13 cellular contexts compared by ENCODE assay signal in the genomic region with DNA sequence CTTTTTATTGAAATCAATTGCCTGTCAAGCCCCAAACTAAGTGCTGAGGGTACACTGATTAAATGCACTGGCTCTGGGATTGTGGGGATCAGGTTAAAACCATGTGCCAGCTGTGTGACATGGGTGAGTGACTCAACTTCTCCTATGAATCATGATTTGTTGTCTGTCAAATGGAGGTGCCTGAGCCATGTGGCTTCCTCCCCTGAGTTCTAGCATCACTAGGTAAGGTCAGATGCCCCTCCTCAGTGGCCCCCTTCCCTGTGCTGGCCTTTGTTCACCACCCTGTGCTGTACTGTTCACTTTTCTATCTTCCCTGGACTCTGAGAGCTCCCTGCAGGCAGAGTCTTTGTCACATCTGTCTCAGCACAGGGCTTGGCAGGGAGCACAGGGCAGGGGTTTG. TPM values are rescaled to one million over a fixed set of nuclear protein-coding genes. Genes with fewer than 3 reads are reported as not detected.
DNase-seq lines count a peak whose midpoint lies in the region; ATAC-seq and TF ChIP-seq lines count a peak whose summit lies in the region.
"Had no signal": no experiment of that assay in that cellular context is flagged by ENCODE, and none has a peak within 500 bp of the region (broad histone marks: within the 10 kb centered on the region; RNA-seq: fewer than 3 reads in every experiment).

No MANE protein-coding gene starts in this region.

- no peaks in the 10 kb centered on the region for H3K27me3 ChIP-seq in SK-N-SH (ENCODE audit: insufficient read depth)

- peak; percentile 64 for DNase-seq in activated CD8-positive, alpha-beta memory T cell treated with anti-CD3 and anti-CD28 coated beads for 24 hours
- no peak for DNase-seq in activated CD8-positive, alpha-beta memory T cell treated with anti-CD3 and anti-CD28 coated beads, Interleukin-2, amount 50 U/mL, for 4 hours
- DNase-seq in RPMI7951 (ENCODE audit: low read depth) (peak; percentile 63), SK-N-SH (no peak), NCI-H748 treated with DMSO at 0.1 percent for 48 hours (lab: John Stamatoyannopoulos, UW) (no peak)
- peak; percentile 32 for DNase-seq in activated naive CD8-positive, alpha-beta T cell treated with anti-CD3 and anti-CD28 coated beads, Interleukin-2, amount 50 U/mL, for 24 hours
- DNase-seq in stimulated activated CD8-positive, alpha-beta memory T cell treated with anti-CD3 and anti-CD28 coated beads, Interleukin-4, amount 100 ng/mL, for 48 hours: peak; percentile 40
- DNase-seq: RPMI8226 had no signal

- no peak overlapping the region for H3K4me3 Mint-ChIP-seq in activated naive CD8-positive, alpha-beta T cell treated with anti-CD3 and anti-CD28 coated beads, Interleukin-2, amount 50 U/mL, for 24 hours

- H3K9me3 Mint-ChIP-seq in activated naive CD8-positive, alpha-beta T cell treated with anti-CD3 and anti-CD28 coated beads, Interleukin-2, amount 50 U/mL, for 24 hours: no peaks in the 10 kb centered on the region

- POLR2A ChIA-PET in SK-N-SH (lab: Yijun Ruan, JAX): no interaction called here

- H2AFZ ChIP-seq in SK-N-SH (ENCODE audit: low read depth): no peak overlapping the region

- no peak for TF ChIP-seq RAD21 in SK-N-SH (IDR thresholded peaks at IDR 0.05; ENCODE audit: low read length)

- peaks cover 0 to 5% of the 10 kb centered on the region in 2 experiments; a peak in 1 of 4 replicates for H3K4me1 ChIP-seq in SK-N-SH (ENCODE audit: control insufficient read depth in 1 of 2, insufficient read depth in 2 of 2, low read depth in 1 of 2, low read length in 1 of 2)

- no peak overlapping the region for H3K27ac ChIP-seq in SK-N-SH (ENCODE audit: low read depth in 2 of 2, low read length in 1 of 2)
- H3K27ac ChIP-seq: epithelial cell of prostate, KMS-11, neutrophil had no signal

- H3K9me3 ChIP-seq in SK-N-SH: no peaks in the 10 kb centered on the region
- H3K9me3 ChIP-seq: neutrophil had no signal

- no peak for TF ChIP-seq EP300 in SK-N-SH (IDR thresholded peaks at IDR 0.05; ENCODE audit: borderline replicate concordance in 1 of 2, low read depth in 1 of 2, low read length in 1 of 2)

- peak overlapping the region; percentile 39 for H3K27ac Mint-ChIP-seq in activated naive CD8-positive, alpha-beta T cell treated with anti-CD3 and anti-CD28 coated beads, Interleukin-2, amount 50 U/mL, for 24 hours

- H3F3A ChIP-seq in SK-N-SH (replicated peaks; ENCODE audit: insufficient read depth): no peaks in the 10 kb centered on the region

- H3K4me1 Mint-ChIP-seq in activated naive CD8-positive, alpha-beta T cell treated with anti-CD3 and anti-CD28 coated beads, Interleukin-2, amount 50 U/mL, for 24 hours: peaks cover 45% of the 10 kb centered on the region

- no peak overlapping the region for H3K9ac ChIP-seq in SK-N-SH
- H3K9ac ChIP-seq: KMS-11 had no signal

- H3K79me2 ChIP-seq in SK-N-SH (ENCODE audit: insufficient read depth): no peaks in the 10 kb centered on the region

- no peaks in the 10 kb centered on the region for H3K9me2 ChIP-seq in SK-N-SH

- no peak overlapping the region for H3K4me2 ChIP-seq in SK-N-SH
- H3K4me2 ChIP-seq: KMS-11 had no signal

- CTCF ChIA-PET in SK-N-SH (lab: Yijun Ruan, JAX): interaction anchor here (1.2 to 2.0 kb wide), 2 partner anchors 11 to 190 kb away, joined by 4 to 9 read pairs; no protein-coding TSS in a partner anchor

- H3K36me3 ChIP-seq in SK-N-SH (replicated peaks in 1 of 2; ENCODE audit: control insufficient read depth in 1 of 2, insufficient read depth in 2 of 2, low read length in 1 of 2): no peaks in the 10 kb centered on the region
- H3K36me3 ChIP-seq: neutrophil had no signal

- H3K4me3 ChIP-seq in SK-N-SH (ENCODE audit: low read depth in 2 of 2, low read length in 1 of 2): no peak overlapping the region
- H3K4me3 ChIP-seq: lung had no signal

- H3K27me3 Mint-ChIP-seq in activated naive CD8-positive, alpha-beta T cell treated with anti-CD3 and anti-CD28 coated beads, Interleukin-2, amount 50 U/mL, for 24 hours: peaks cover 17% of the 10 kb centered on the region

- no peak for TF ChIP-seq CTCF in SK-N-SH (IDR thresholded peaks at IDR 0.05)

- no peaks in the 10 kb centered on the region for H4K20me1 ChIP-seq in SK-N-SH (ENCODE audit: insufficient read depth)

- peak; percentile 81 for ATAC-seq in activated naive CD8-positive, alpha-beta T cell treated with anti-CD3 and anti-CD28 coated beads, Interleukin-2, amount 50 U/mL, for 24 hours
- no peak for ATAC-seq in SK-N-SH treated with all-trans-retinoic acid at 6 μM for 48 hours

- H3K36me3 Mint-ChIP-seq in activated naive CD8-positive, alpha-beta T cell treated with anti-CD3 and anti-CD28 coated beads, Interleukin-2, amount 50 U/mL, for 24 hours (ENCODE audit: low read depth): peaks cover 2% of the 10 kb centered on the region

TF ChIP-seq in SK-N-SH treated with all-trans-retinoic acid at 6 μM for 48 hours, 23 proteins besides CTCF, POLR2A, EP300 and RAD21 (continues in another document):
- TF ChIP-seq OSR1 (CRISPR knock-in tag; IDR thresholded peaks at IDR 0.05) (no peak), ZFP30 (CRISPR knock-in tag; IDR thresholded peaks at IDR 0.05) (no peak), BACH2 (CRISPR knock-in tag; IDR thresholded peaks at IDR 0.05; ENCODE audit: borderline replicate concordance) (no peak), TOX (CRISPR knock-in tag; IDR thresholded peaks at IDR 0.05; ENCODE audit: borderline replicate concordance) (no peak), ISL1 (CRISPR knock-in tag; IDR thresholded peaks at IDR 0.05) (no peak), ZC3H10 (CRISPR knock-in tag; IDR thresholded peaks at IDR 0.05) (no peak), TCF4 (CRISPR knock-in tag; IDR thresholded peaks at IDR 0.05; ENCODE audit: borderline replicate concordance) (no peak), GLIS3 (CRISPR knock-in tag; IDR thresholded peaks at IDR 0.05) (no peak), ARNTL (CRISPR knock-in tag; IDR thresholded peaks at IDR 0.05; ENCODE audit: borderline replicate concordance, low read depth) (no peak)
- TF ChIP-seq, protein P1, sequence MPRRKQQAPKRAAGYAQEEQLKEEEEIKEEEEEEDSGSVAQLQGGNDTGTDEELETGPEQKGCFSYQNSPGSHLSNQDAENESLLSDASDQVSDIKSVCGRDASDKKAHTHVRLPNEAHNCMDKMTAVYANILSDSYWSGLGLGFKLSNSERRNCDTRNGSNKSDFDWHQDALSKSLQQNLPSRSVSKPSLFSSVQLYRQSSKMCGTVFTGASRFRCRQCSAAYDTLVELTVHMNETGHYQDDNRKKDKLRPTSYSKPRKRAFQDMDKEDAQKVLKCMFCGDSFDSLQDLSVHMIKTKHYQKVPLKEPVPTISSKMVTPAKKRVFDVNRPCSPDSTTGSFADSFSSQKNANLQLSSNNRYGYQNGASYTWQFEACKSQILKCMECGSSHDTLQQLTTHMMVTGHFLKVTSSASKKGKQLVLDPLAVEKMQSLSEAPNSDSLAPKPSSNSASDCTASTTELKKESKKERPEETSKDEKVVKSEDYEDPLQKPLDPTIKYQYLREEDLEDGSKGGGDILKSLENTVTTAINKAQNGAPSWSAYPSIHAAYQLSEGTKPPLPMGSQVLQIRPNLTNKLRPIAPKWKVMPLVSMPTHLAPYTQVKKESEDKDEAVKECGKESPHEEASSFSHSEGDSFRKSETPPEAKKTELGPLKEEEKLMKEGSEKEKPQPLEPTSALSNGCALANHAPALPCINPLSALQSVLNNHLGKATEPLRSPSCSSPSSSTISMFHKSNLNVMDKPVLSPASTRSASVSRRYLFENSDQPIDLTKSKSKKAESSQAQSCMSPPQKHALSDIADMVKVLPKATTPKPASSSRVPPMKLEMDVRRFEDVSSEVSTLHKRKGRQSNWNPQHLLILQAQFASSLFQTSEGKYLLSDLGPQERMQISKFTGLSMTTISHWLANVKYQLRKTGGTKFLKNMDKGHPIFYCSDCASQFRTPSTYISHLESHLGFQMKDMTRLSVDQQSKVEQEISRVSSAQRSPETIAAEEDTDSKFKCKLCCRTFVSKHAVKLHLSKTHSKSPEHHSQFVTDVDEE (CRISPR knock-in tag; IDR thresholded peaks at IDR 0.05): no peak

TF ChIP-seq in SK-N-SH, 30 proteins besides CTCF, POLR2A, EP300 and RAD21 (continues in another document):
- TF ChIP-seq RFX5 (IDR thresholded peaks at IDR 0.05; ENCODE audit: low read length) (no peak), MEF2A (IDR thresholded peaks at IDR 0.05; ENCODE audit: borderline replicate concordance, low read depth) (no peak), GABPA (IDR thresholded peaks at IDR 0.05; ENCODE audit: low read depth) (no peak), TEAD4 (IDR thresholded peaks at IDR 0.05; ENCODE audit: borderline replicate concordance, insufficient read depth) (no peak), EZH2phosphoT487 (IDR thresholded peaks at IDR 0.05; ENCODE audit: borderline replicate concordance, low read depth) (no peak), SIN3A (IDR thresholded peaks at IDR 0.05; ENCODE audit: borderline replicate concordance, low read depth, low read length) (no peak), IRF3 (IDR thresholded peaks at IDR 0.05; ENCODE audit: low read depth, low read length) (no peak)
- TF ChIP-seq, protein P2, sequence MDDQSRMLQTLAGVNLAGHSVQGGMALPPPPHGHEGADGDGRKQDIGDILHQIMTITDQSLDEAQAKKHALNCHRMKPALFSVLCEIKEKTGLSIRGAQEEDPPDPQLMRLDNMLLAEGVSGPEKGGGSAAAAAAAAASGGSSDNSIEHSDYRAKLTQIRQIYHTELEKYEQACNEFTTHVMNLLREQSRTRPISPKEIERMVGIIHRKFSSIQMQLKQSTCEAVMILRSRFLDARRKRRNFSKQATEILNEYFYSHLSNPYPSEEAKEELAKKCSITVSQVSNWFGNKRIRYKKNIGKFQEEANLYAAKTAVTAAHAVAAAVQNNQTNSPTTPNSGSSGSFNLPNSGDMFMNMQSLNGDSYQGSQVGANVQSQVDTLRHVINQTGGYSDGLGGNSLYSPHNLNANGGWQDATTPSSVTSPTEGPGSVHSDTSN (IDR thresholded peaks at IDR 0.05): no peak

RNA-seq across cellular contexts. Expression of gene ATP2B2, which starts 43.6 kb away (rescaled TPM):
- total RNA-seq in RPMI7951 (2014; rRNA removed; shearing (Covaris generic)): 0.39 and 0.72 TPM in 2 replicates
- polyA plus RNA-seq in SK-N-SH (2012; rRNA removed): 0.05 and 0.15 TPM in 2 replicates
- 0.05 and 0.10 TPM in 2 replicates for polyA plus RNA-seq in SK-N-SH (2012; cell fraction: cytosol; rRNA removed)
- polyA plus RNA-seq in SK-N-SH (2012; cell fraction: nucleus; rRNA removed): 0.04 and 0.11 TPM in 2 replicates
- polyA plus RNA-seq: lung had no signal

Comparison
In these comparisons a context has a peak if more than half of its experiments do, and no peak if none do; other contexts are left out.
1. DNase-seq: peak in activated CD8-positive, alpha-beta memory T cell treated with anti-CD3 and anti-CD28 coated beads for 24 hours (single experiment), RPMI7951 (single experiment), activated naive CD8-positive, alpha-beta T cell treated with anti-CD3 and anti-CD28 coated beads, Interleukin-2, amount 50 U/mL, for 24 hours (single experiment) and stimulated activated CD8-positive, alpha-beta memory T cell treated with anti-CD3 and anti-CD28 coated beads, Interleukin-4, amount 100 ng/mL, for 48 hours (single experiment); none in activated CD8-positive, alpha-beta memory T cell treated with anti-CD3 and anti-CD28 coated beads, Interleukin-2, amount 50 U/mL, for 4 hours (single experiment), SK-N-SH (single experiment) and NCI-H748 treated with DMSO at 0.1 percent for 48 hours (single experiment).